Comparison of ENCODE assay signal across 24 cellular contexts in the genomic region with DNA sequence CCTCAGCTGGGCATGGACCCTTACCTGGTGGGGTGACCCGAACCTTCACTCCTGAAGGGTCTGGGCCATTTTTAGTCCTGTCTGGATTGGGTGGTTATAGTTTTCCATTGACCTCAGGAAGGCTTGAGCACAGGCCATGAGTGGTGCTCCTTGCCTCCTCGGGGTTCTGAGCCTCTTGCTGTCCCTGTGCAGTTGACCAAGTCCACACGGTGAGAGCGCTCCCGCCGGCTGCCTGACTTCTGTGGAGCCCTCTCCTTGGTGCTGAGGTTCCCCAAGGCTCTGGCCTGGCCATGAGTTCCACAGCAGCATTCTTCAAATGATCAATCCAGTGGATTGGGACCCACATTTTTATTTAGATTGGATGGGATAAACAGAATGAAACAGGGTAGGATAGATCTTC.
"Had no signal": no experiment of that assay in that cellular context is flagged by ENCODE, and none has a peak within 500 bp of the region (broad histone marks: within the 10 kb centered on the region; RNA-seq: fewer than 3 reads in every experiment).

No MANE protein-coding gene starts in this region.

- H3K4me1 ChIP-seq: breast epithelium, left lung had no signal

- H3K27me3 Mint-ChIP-seq: dendritic cell treated with granulocyte-macrophage colony-stimulating factor and Interleukin-4, amounts not matched to agents 40 ng/mL and 50 ng/mL, for 4 days; T-cell had no signal

- H3K27me3 ChIP-seq: adrenal gland, breast epithelium, esophagus muscularis mucosa, gastroesophageal sphincter, heart left ventricle, left lung, tibial artery had no signal

- H3K9me3 ChIP-seq: adrenal gland, breast epithelium, esophagus muscularis mucosa, gastroesophageal sphincter, heart left ventricle, left lung, psoas muscle, tibial artery had no signal

- H3K27ac Mint-ChIP-seq: activated CD4-positive, alpha-beta memory T cell treated with anti-CD3 and anti-CD28 coated beads, Interleukin-2, amount 10 ng/mL, durations not matched to agents 7 days and 5 days; dendritic cell treated with granulocyte-macrophage colony-stimulating factor and Interleukin-4, amounts not matched to agents 40 ng/mL and 50 ng/mL, for 4 days; stimulated activated memory B cell treated with anti-CD40 and anti-IgM and Interleukin-4, amounts not matched to agents 10 μg/mL and 1 μg/mL and 100 μg/mL, for 72 hours; T-cell; WTC11 had no signal

- H3K9me3 Mint-ChIP-seq: activated CD4-positive, alpha-beta memory T cell treated with anti-CD3 and anti-CD28 coated beads, Interleukin-2, amount 10 ng/mL, durations not matched to agents 7 days and 5 days; dendritic cell treated with granulocyte-macrophage colony-stimulating factor and Interleukin-4, amounts not matched to agents 40 ng/mL and 50 ng/mL, for 4 days; neural crest cell; stimulated activated memory B cell treated with anti-CD40 and anti-IgM and Interleukin-4, amounts not matched to agents 10 μg/mL and 1 μg/mL and 100 μg/mL, for 72 hours; T-cell; WTC11 had no signal

- DNase-seq: activated CD4-positive, alpha-beta memory T cell treated with anti-CD3 and anti-CD28 coated beads, Interleukin-2, amount 10 ng/mL, durations not matched to agents 7 days and 5 days; activated CD4-positive, alpha-beta T cell treated with anti-CD3 and anti-CD28 coated beads for 4 hours; activated gamma-delta T cell treated with Interleukin-2 at 50 U/mL for 16 hours; activated T-cell treated with anti-CD3 and anti-CD28 coated beads, Interleukin-2, amount 50 U/mL, for 1 hour; cerebellar nuclear complex; effector CD8-positive, alpha-beta T cell; heart left ventricle; mammary epithelial cell; psoas muscle; right cardiac atrium; small intestine; stimulated activated CD4-positive, alpha-beta T cell treated with anti-CD3 and anti-CD28 coated beads, Interleukin-4, amount 100 ng/mL, for 24 hours; T-cell had no signal

- ATAC-seq: gastroesophageal sphincter; heart left ventricle; left lung; psoas muscle; right cardiac atrium; stimulated activated memory B cell treated with anti-CD40 and anti-IgM and Interleukin-4, amounts not matched to agents 10 μg/mL and 1 μg/mL and 100 μg/mL, for 72 hours; T-cell; WTC11 had no signal

- H3K36me3 ChIP-seq: adrenal gland, breast epithelium, tibial artery had no signal

- H3K4me3 ChIP-seq: adrenal gland, breast epithelium, esophagus muscularis mucosa, gastroesophageal sphincter, heart left ventricle, left lung, psoas muscle, SK-N-MC, tibial artery had no signal

- H3K4me1 Mint-ChIP-seq: neural crest cell, T-cell, WTC11 had no signal

- H3K4me3 Mint-ChIP-seq: activated CD4-positive, alpha-beta memory T cell treated with anti-CD3 and anti-CD28 coated beads, Interleukin-2, amount 10 ng/mL, durations not matched to agents 7 days and 5 days; dendritic cell treated with granulocyte-macrophage colony-stimulating factor and Interleukin-4, amounts not matched to agents 40 ng/mL and 50 ng/mL, for 4 days; neural crest cell; stimulated activated memory B cell treated with anti-CD40 and anti-IgM and Interleukin-4, amounts not matched to agents 10 μg/mL and 1 μg/mL and 100 μg/mL, for 72 hours; T-cell; WTC11 had no signal

- H3K27ac ChIP-seq: adrenal gland, breast epithelium, esophagus muscularis mucosa, gastroesophageal sphincter, heart left ventricle, left lung, psoas muscle, SK-N-MC, tibial artery had no signal

- H3K36me3 Mint-ChIP-seq: stimulated activated memory B cell treated with anti-CD40 and anti-IgM and Interleukin-4, amounts not matched to agents 10 μg/mL and 1 μg/mL and 100 μg/mL, for 72 hours; T-cell; WTC11 had no signal
